ENCODE assay signal across 1 cellular context in genomic region chr6:148044261-148044731, GRCh38.
TF ChIP-seq lines count a peak whose summit lies in the region.

No MANE protein-coding gene starts in this region.

TF ChIP-seq in IMR-90, 13 proteins besides CTCF, POLR2A, EP300 and RAD21:
- TF ChIP-seq BHLHE40 (IDR thresholded peaks at IDR 0.05; ENCODE audit: low read depth, low read length) (no peak), NFE2L2 (IDR thresholded peaks at IDR 0.05; ENCODE audit: low read depth, low read length) (no peak), ELK1 (IDR thresholded peaks at IDR 0.05; ENCODE audit: borderline replicate concordance, low read depth, low read length) (no peak), MAFK (IDR thresholded peaks at IDR 0.05; ENCODE audit: low read depth, low read length) (no peak), MXI1 (IDR thresholded peaks at IDR 0.05; ENCODE audit: borderline replicate concordance, low read depth, low read length) (no peak), CHD1 (IDR thresholded peaks at IDR 0.05; ENCODE audit: low read depth, low read length) (no peak), FOS (IDR thresholded peaks at IDR 0.05; ENCODE audit: low read depth, low read length) (no peak)
